Comparison of ENCODE assay signal across 1 cellular context in the genomic region with DNA sequence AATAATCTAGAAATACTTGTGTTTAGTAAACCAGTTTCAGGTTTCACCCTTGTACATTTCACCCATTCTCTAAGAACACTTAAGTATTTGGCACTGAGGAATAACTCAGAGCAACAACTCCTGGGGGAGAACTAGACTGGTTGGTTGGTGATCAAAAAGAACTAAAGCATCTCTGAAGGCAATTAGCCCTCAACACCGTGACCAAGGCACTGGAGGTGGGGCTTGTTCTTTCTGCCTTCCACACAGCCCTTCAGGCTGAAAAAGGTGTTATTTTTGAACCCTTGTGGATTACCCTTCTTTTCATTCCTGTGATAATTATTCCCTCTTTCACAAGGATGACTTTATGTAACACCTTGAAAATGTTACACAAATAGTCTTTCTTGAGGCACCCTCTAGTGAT.
A peak's percentile ranks its signal among the peaks of the same experiment; 100 is the strongest.
TF ChIP-seq lines count a peak whose summit lies in the region.

No MANE protein-coding gene starts in this region.

TF ChIP-seq in HepG2, 621 proteins besides CTCF, POLR2A, EP300 and RAD21:
- TF ChIP-seq STAG1 (CRISPR knock-in tag; IDR thresholded peaks at IDR 0.05) = 0 out of 2 replicates have a peak, but pooled peaks have one; percentile 21
